Comparison of ENCODE assay signal across 1 cellular context in genomic region chr15:52163321-52164190, GRCh38.
TF ChIP-seq lines count a peak whose summit lies in the region.

No MANE protein-coding gene starts in this region.

TF ChIP-seq in IMR-90, 13 proteins besides CTCF, POLR2A, EP300 and RAD21:
- TF ChIP-seq ELK1 (IDR thresholded peaks at IDR 0.05; ENCODE audit: borderline replicate concordance, low read depth, low read length) (no peak), SMC3 (IDR thresholded peaks at IDR 0.05; ENCODE audit: low read depth, low read length) (no peak), NFE2L2 (IDR thresholded peaks at IDR 0.05; ENCODE audit: low read depth, low read length) (no peak), BHLHE40 (IDR thresholded peaks at IDR 0.05; ENCODE audit: low read depth, low read length) (no peak), MAFK (IDR thresholded peaks at IDR 0.05; ENCODE audit: low read depth, low read length) (no peak)
TF ChIP-seq in IMR-90: peak in this region for 0.
